ENCODE assay signal across 14 cellular contexts in genomic region chr17:75685508-75685907, GRCh38. TPM values are rescaled to one million over a fixed set of nuclear protein-coding genes. Genes with fewer than 3 reads are reported as not detected.
DNase-seq lines count a peak whose midpoint lies in the region; TF ChIP-seq lines count a peak whose summit lies in the region.
"Had no signal": no experiment of that assay in that cellular context is flagged by ENCODE, and none has a peak within 500 bp of the region (broad histone marks: within the 10 kb centered on the region; RNA-seq: fewer than 3 reads in every experiment).

No MANE protein-coding gene starts in this region.

- peak overlapping the region; percentile 44 for H4K8ac ChIP-seq in trophoblast cell (ENCODE audit: low read depth, low read length)

- H3K4me2 ChIP-seq in trophoblast cell (ENCODE audit: low read length) = no peak overlapping the region

- H3K36me3 ChIP-seq in Peyer's patch = peaks cover 0 to 4% (median 0%) of the 10 kb centered on the region in 3 donors
- peaks cover 0 to 5% of the 10 kb centered on the region in 2 donors for H3K36me3 ChIP-seq in esophagus (ENCODE audit: control insufficient read depth in 2 of 2, insufficient read depth in 2 of 2, low read length in 1 of 2)
- H3K36me3 ChIP-seq in trophoblast cell (ENCODE audit: control insufficient read depth in 1 of 2, insufficient read depth in 2 of 2, low read length in 2 of 2) = peaks cover 9 to 11% of the 10 kb centered on the region in 2 experiments

- H2AFZ ChIP-seq in trophoblast cell (ENCODE audit: insufficient read depth, low read length, poor library complexity) = no peak overlapping the region

- H3K23ac ChIP-seq in trophoblast cell (ENCODE audit: low read length) = no peak overlapping the region

- no peak overlapping the region for H3K14ac ChIP-seq in trophoblast cell (ENCODE audit: low read length)

- no peak overlapping the region for H3K4me3 ChIP-seq in AG10803 (ENCODE audit: low read length)
- no peak overlapping the region for H3K4me3 ChIP-seq in Peyer's patch
- no peak overlapping the region for H3K4me3 ChIP-seq in esophagus (ENCODE audit: low read depth in 1 of 2, low read length in 2 of 2)
- no peak overlapping the region for H3K4me3 ChIP-seq in trophoblast cell (ENCODE audit: low read depth, low read length)
- H3K4me3 ChIP-seq: mucosa of descending colon had no signal

- H2AK5ac ChIP-seq in trophoblast cell (ENCODE audit: low read length) = no peak overlapping the region

- DNase-seq in AG10803 (ENCODE audit: low read depth) (peak; percentile 67), Peyer's patch (peak in 1 of 3 donors; percentile 15), trophoblast cell (peak in 1 of 2 donors; percentile 19), NCI-H146 treated with DMSO at 0.1 percent for 48 hours (lab: John Stamatoyannopoulos, UW; ENCODE audit: unreplicated experiment) (no peak), iPS-NIHi7 (ENCODE audit: extremely low spot score) (no peak), Kasumi-1 (lab: John Stamatoyannopoulos, UW) (no peak)
- no peak for DNase-seq in activated effector memory CD4-positive, alpha-beta T cell treated with anti-CD3 and anti-CD28 coated beads, Interleukin-2, amount 50 U/mL, for 16 hours
- DNase-seq: activated CD4-positive, alpha-beta memory T cell treated with anti-CD3 and anti-CD28 coated beads for 36 hours; amygdala; stimulated activated CD4-positive, alpha-beta T cell treated with anti-CD3 and anti-CD28 coated beads, Interleukin-2, amount 100 ng/mL, for 48 hours had no signal

- H2BK12ac ChIP-seq in trophoblast cell (ENCODE audit: low read length) = peak overlapping the region; percentile 8

- peak overlapping the region; percentile 25 for H2BK120ac ChIP-seq in trophoblast cell (ENCODE audit: insufficient read depth, low read length, poor library complexity)

- H3K27me3 ChIP-seq in Peyer's patch (no peaks in the 10 kb centered on the region), esophagus (ENCODE audit: control insufficient read depth in 1 of 2, insufficient read depth in 2 of 2, low read length in 2 of 2) (no peaks in the 10 kb centered on the region), trophoblast cell (ENCODE audit: insufficient read depth, low read length) (no peaks in the 10 kb centered on the region)

- H2BK5ac ChIP-seq in trophoblast cell (ENCODE audit: low read depth, low read length, poor library complexity) = no peak overlapping the region

- H3K4me1 ChIP-seq in Peyer's patch (peaks cover 0 to 41% (median 11%) of the 10 kb centered on the region in 4 donors), esophagus (ENCODE audit: control insufficient read depth in 2 of 2, insufficient read depth in 2 of 2, low read length in 1 of 2) (peaks cover 4 to 25% of the 10 kb centered on the region in 2 donors), trophoblast cell (ENCODE audit: control insufficient read depth in 1 of 2, insufficient read depth in 2 of 2, low read length in 2 of 2) (peaks cover 44 to 51% of the 10 kb centered on the region in 2 experiments)

- H3K79me1 ChIP-seq in trophoblast cell (ENCODE audit: low read length) = peaks cover 24% of the 10 kb centered on the region

- TF ChIP-seq CTCF in AG10803 (conservative IDR thresholded peaks at IDR 0.05; ENCODE audit: low read length) = no peak
- no peak for TF ChIP-seq CTCF in Peyer's patch (IDR thresholded peaks at IDR 0.05)

- H3K18ac ChIP-seq in trophoblast cell (ENCODE audit: low read length) = no peak overlapping the region

- 50 to 52% methylated on average over 3 of the region's 3 CpGs for WGBS in esophagus, 2 donors
- WGBS in trophoblast cell (ENCODE audit: extremely low coverage, insufficient coverage, insufficient read length) = no CpG with 5 or more reads among the region's 3 CpGs

- TF ChIP-seq POLR2A in Peyer's patch (IDR thresholded peaks at IDR 0.05) = no peak

- peak overlapping the region; percentile 43 for H3K4ac ChIP-seq in trophoblast cell (ENCODE audit: low read depth, low read length)

- no peak overlapping the region for H3K9ac ChIP-seq in trophoblast cell (ENCODE audit: low read length)

- H3K9me3 ChIP-seq in Peyer's patch (no peaks in the 10 kb centered on the region), esophagus (ENCODE audit: control insufficient read depth in 2 of 2, insufficient read depth in 1 of 2, low read depth in 1 of 2, low read length in 1 of 2) (no peaks in the 10 kb centered on the region), trophoblast cell (ENCODE audit: insufficient read depth, low read depth, low read length) (no peaks in the 10 kb centered on the region)
- H3K9me3 ChIP-seq: mucosa of descending colon had no signal

- H4K91ac ChIP-seq in trophoblast cell (ENCODE audit: low read depth, low read length) = peak overlapping the region; percentile 72

- peaks cover 25% of the 10 kb centered on the region for H3K79me2 ChIP-seq in trophoblast cell (ENCODE audit: control insufficient read depth, insufficient read depth, low read length, poor library complexity)

- no peak overlapping the region for H4K12ac ChIP-seq in trophoblast cell (ENCODE audit: low read depth, low read length)

- H3K27ac ChIP-seq in Peyer's patch (peak overlapping the region in 3 of 4 donors; percentile 71 to 89 (median 83)), esophagus (ENCODE audit: low read depth in 2 of 2, low read length in 1 of 2) (peak overlapping the region; percentile 83 to 85), trophoblast cell (ENCODE audit: low read depth, low read length) (peak overlapping the region; percentile 37)

RNA-seq across cellular contexts. Expression of gene SAP30BP, which starts 18.4 kb away (rescaled TPM):
- total RNA-seq in Peyer's patch = 100 to 1,000 TPM in 2 of 4 donors, 10 to 100 TPM in 2; 65.3 to 117 (median 101) TPM
- 10 to 100 TPM; 63.4 to 68.4 TPM for polyA plus RNA-seq in esophagus
- 75.6 and 77.7 TPM in 2 replicates for polyA plus RNA-seq in trophoblast cell (2013)

RNA-seq across cellular contexts. Expression of gene RECQL5, which starts 18.6 kb away (rescaled TPM):
- 10 to 100 TPM; 26.3 to 85.0 (median 44.1) TPM for total RNA-seq in Peyer's patch
- 100 to 1,000 TPM in 1 of 2 donors, 10 to 100 TPM in 1; 46.9 to 136 TPM for polyA plus RNA-seq in esophagus
- 15.8 and 16.4 TPM in 2 replicates for polyA plus RNA-seq in trophoblast cell (2013)

RNA-seq across cellular contexts. Expression of gene ITGB4, which starts 35.8 kb away (rescaled TPM):
- 100 to 1,000 TPM in 3 of 4 donors, 10 to 100 TPM in 1; 80.0 to 368 (median 219) TPM for total RNA-seq in Peyer's patch
- polyA plus RNA-seq in esophagus = 10 to 100 TPM; 48.4 to 63.2 TPM
- 81.0 and 90.8 TPM in 2 replicates for polyA plus RNA-seq in trophoblast cell (2013)

RNA-seq across cellular contexts. Expression of gene SMIM5, which starts 52.3 kb away (rescaled TPM):
- 100 to 1,000 TPM in 1 of 4 donors, 10 to 100 TPM in 2, not detected in 1; 68.8 to 161 (median 97.1) TPM for total RNA-seq in Peyer's patch
- 10 to 100 TPM; 33.9 to 37.3 TPM for polyA plus RNA-seq in esophagus
- polyA plus RNA-seq in trophoblast cell (2013) = 0.37 and 0.38 TPM in 2 replicates
- total RNA-seq: activated CD4-positive, alpha-beta memory T cell treated with anti-CD3 and anti-CD28 coated beads for 36 hours; SK-MEL-5 had no signal
- polyA plus RNA-seq: BJ had no signal
